ENCODE assay signal across 2 cellular contexts in the genomic region with DNA sequence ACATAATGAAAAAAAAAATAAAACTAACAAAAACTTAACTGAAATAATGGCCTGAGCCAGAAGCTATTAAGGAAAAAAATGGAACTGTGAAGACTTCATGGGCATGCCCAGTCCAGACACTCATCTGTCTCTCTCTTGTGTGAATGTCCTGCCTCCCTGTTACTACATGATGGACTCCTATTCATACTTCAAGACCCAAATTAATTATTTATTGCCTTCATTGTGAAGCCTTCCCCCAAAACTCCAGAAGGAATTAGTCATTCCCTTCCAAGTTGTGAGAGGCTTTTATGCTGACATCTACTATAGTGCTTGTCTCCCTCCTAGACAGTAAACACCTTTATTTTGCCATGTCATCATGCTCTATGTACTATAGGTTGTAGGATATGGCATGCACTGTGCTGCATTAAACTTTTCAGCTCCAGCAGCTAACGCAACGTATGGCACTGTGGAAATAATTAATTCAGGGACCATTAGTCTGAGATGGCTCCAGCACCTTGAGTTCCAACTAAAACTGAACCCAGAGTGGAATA.
TF ChIP-seq lines count a peak whose summit lies in the region.

No MANE protein-coding gene starts in this region.

TF ChIP-seq in SK-N-SH treated with all-trans-retinoic acid at 6 μM for 48 hours, 23 proteins besides CTCF, POLR2A, EP300 and RAD21:
- TF ChIP-seq, protein P1, sequence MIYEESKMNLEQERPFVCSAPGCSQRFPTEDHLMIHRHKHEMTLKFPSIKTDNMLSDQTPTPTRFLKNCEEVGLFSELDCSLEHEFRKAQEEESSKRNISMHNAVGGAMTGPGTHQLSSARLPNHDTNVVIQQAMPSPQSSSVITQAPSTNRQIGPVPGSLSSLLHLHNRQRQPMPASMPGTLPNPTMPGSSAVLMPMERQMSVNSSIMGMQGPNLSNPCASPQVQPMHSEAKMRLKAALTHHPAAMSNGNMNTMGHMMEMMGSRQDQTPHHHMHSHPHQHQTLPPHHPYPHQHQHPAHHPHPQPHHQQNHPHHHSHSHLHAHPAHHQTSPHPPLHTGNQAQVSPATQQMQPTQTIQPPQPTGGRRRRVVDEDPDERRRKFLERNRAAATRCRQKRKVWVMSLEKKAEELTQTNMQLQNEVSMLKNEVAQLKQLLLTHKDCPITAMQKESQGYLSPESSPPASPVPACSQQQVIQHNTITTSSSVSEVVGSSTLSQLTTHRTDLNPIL (CRISPR knock-in tag; IDR thresholded peaks at IDR 0.05; ENCODE audit: low read depth) = no peak
- TF ChIP-seq ZNF70 (CRISPR knock-in tag; IDR thresholded peaks at IDR 0.05) (no peak), PPARA (CRISPR knock-in tag; IDR thresholded peaks at IDR 0.05; ENCODE audit: borderline replicate concordance) (no peak), CSDC2 (CRISPR knock-in tag; IDR thresholded peaks at IDR 0.05) (no peak), ZFP3 (CRISPR knock-in tag; IDR thresholded peaks at IDR 0.05) (peak; percentile 68; the same call in 1 of the 2 replicates), TCF4 (CRISPR knock-in tag; IDR thresholded peaks at IDR 0.05; ENCODE audit: borderline replicate concordance) (no peak), ZFP30 (CRISPR knock-in tag; IDR thresholded peaks at IDR 0.05) (no peak)
TF ChIP-seq in SK-N-SH treated with all-trans-retinoic acid at 6 μM for 48 hours: peak in this region for 1.

TF ChIP-seq in SK-N-SH, 30 proteins besides CTCF, POLR2A, EP300 and RAD21 (continued from another document):
- TF ChIP-seq, protein P2, sequence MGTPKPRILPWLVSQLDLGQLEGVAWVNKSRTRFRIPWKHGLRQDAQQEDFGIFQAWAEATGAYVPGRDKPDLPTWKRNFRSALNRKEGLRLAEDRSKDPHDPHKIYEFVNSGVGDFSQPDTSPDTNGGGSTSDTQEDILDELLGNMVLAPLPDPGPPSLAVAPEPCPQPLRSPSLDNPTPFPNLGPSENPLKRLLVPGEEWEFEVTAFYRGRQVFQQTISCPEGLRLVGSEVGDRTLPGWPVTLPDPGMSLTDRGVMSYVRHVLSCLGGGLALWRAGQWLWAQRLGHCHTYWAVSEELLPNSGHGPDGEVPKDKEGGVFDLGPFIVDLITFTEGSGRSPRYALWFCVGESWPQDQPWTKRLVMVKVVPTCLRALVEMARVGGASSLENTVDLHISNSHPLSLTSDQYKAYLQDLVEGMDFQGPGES (IDR thresholded peaks at IDR 0.05; ENCODE audit: low read depth, low read length) = no peak
- no peak for TF ChIP-seq FOXJ3 (CRISPR knock-in tag; IDR thresholded peaks at IDR 0.05)
- no peak for TF ChIP-seq TCF12 (IDR thresholded peaks at IDR 0.05)
- no peak for TF ChIP-seq TEAD4 (IDR thresholded peaks at IDR 0.05; ENCODE audit: borderline replicate concordance, insufficient read depth)
- TF ChIP-seq SIN3A (IDR thresholded peaks at IDR 0.05; ENCODE audit: borderline replicate concordance, low read depth, low read length) = no peak
- no peak for TF ChIP-seq GATA2 (CRISPR knock-in tag; IDR thresholded peaks at IDR 0.05)
- TF ChIP-seq, protein P3, sequence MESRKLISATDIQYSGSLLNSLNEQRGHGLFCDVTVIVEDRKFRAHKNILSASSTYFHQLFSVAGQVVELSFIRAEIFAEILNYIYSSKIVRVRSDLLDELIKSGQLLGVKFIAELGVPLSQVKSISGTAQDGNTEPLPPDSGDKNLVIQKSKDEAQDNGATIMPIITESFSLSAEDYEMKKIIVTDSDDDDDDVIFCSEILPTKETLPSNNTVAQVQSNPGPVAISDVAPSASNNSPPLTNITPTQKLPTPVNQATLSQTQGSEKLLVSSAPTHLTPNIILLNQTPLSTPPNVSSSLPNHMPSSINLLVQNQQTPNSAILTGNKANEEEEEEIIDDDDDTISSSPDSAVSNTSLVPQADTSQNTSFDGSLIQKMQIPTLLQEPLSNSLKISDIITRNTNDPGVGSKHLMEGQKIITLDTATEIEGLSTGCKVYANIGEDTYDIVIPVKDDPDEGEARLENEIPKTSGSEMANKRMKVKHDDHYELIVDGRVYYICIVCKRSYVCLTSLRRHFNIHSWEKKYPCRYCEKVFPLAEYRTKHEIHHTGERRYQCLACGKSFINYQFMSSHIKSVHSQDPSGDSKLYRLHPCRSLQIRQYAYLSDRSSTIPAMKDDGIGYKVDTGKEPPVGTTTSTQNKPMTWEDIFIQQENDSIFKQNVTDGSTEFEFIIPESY (IDR thresholded peaks at IDR 0.05; ENCODE audit: borderline replicate concordance, low read depth) = no peak
- TF ChIP-seq, protein P4, sequence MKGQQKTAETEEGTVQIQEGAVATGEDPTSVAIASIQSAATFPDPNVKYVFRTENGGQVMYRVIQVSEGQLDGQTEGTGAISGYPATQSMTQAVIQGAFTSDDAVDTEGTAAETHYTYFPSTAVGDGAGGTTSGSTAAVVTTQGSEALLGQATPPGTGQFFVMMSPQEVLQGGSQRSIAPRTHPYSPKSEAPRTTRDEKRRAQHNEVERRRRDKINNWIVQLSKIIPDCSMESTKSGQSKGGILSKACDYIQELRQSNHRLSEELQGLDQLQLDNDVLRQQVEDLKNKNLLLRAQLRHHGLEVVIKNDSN (IDR thresholded peaks at IDR 0.05; ENCODE audit: borderline replicate concordance, low read depth) = no peak
- TF ChIP-seq, protein P5, sequence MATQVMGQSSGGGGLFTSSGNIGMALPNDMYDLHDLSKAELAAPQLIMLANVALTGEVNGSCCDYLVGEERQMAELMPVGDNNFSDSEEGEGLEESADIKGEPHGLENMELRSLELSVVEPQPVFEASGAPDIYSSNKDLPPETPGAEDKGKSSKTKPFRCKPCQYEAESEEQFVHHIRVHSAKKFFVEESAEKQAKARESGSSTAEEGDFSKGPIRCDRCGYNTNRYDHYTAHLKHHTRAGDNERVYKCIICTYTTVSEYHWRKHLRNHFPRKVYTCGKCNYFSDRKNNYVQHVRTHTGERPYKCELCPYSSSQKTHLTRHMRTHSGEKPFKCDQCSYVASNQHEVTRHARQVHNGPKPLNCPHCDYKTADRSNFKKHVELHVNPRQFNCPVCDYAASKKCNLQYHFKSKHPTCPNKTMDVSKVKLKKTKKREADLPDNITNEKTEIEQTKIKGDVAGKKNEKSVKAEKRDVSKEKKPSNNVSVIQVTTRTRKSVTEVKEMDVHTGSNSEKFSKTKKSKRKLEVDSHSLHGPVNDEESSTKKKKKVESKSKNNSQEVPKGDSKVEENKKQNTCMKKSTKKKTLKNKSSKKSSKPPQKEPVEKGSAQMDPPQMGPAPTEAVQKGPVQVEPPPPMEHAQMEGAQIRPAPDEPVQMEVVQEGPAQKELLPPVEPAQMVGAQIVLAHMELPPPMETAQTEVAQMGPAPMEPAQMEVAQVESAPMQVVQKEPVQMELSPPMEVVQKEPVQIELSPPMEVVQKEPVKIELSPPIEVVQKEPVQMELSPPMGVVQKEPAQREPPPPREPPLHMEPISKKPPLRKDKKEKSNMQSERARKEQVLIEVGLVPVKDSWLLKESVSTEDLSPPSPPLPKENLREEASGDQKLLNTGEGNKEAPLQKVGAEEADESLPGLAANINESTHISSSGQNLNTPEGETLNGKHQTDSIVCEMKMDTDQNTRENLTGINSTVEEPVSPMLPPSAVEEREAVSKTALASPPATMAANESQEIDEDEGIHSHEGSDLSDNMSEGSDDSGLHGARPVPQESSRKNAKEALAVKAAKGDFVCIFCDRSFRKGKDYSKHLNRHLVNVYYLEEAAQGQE (IDR thresholded peaks at IDR 0.05; ENCODE audit: low read depth, low read length) = no peak
- TF ChIP-seq, protein P6, sequence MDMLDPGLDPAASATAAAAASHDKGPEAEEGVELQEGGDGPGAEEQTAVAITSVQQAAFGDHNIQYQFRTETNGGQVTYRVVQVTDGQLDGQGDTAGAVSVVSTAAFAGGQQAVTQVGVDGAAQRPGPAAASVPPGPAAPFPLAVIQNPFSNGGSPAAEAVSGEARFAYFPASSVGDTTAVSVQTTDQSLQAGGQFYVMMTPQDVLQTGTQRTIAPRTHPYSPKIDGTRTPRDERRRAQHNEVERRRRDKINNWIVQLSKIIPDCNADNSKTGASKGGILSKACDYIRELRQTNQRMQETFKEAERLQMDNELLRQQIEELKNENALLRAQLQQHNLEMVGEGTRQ (IDR thresholded peaks at IDR 0.05; ENCODE audit: borderline replicate concordance, low read depth, low read length) = no peak
- TF ChIP-seq RXRA (IDR thresholded peaks at IDR 0.05; ENCODE audit: borderline replicate concordance, low read depth) = no peak
